14 cellular contexts compared by ENCODE assay signal in genomic region chr1:61490924-61491323, GRCh38.
"Had no signal": no experiment of that assay in that cellular context is flagged by ENCODE, and none has a peak within 500 bp of the region (broad histone marks: within the 10 kb centered on the region; RNA-seq: fewer than 3 reads in every experiment).

No MANE protein-coding gene starts in this region.

- H3K4me3 ChIP-seq: mucosa of descending colon, smooth muscle cell had no signal

- ATAC-seq: mucosa of descending colon; natural killer cell; stimulated activated naive CD8-positive, alpha-beta T cell treated with anti-CD3 and anti-CD28 coated beads, Interleukin-15, Interleukin-2, amounts not matched to agents 100 U/mL and 50 U/mL, for 24 hours had no signal

- H3K9me3 ChIP-seq: mucosa of descending colon had no signal

- DNase-seq: activated CD4-positive, alpha-beta T cell treated with anti-CD3 and anti-CD28 coated beads, Interleukin-2, amount 50 U/mL, for 1 hour; activated CD4-positive, CD25-positive, alpha-beta regulatory T cell; activated naive CD4-positive, alpha-beta T cell treated with Interleukin-2 at 50 U/mL for 16 hours; activated T-cell treated with anti-CD3 and anti-CD28 coated beads for 4 hours; anterior cingulate cortex; cerebellar nuclear complex; effector CD8-positive, alpha-beta T cell; mammary epithelial cell; natural killer cell; posterior cingulate gyrus; stimulated activated naive CD8-positive, alpha-beta T cell treated with anti-CD3 and anti-CD28 coated beads, Interleukin-15, Interleukin-2, amounts not matched to agents 100 U/mL and 50 U/mL, for 24 hours; SW 1271 had no signal
